ENCODE assay signal across 18 cellular contexts in the genomic region with DNA sequence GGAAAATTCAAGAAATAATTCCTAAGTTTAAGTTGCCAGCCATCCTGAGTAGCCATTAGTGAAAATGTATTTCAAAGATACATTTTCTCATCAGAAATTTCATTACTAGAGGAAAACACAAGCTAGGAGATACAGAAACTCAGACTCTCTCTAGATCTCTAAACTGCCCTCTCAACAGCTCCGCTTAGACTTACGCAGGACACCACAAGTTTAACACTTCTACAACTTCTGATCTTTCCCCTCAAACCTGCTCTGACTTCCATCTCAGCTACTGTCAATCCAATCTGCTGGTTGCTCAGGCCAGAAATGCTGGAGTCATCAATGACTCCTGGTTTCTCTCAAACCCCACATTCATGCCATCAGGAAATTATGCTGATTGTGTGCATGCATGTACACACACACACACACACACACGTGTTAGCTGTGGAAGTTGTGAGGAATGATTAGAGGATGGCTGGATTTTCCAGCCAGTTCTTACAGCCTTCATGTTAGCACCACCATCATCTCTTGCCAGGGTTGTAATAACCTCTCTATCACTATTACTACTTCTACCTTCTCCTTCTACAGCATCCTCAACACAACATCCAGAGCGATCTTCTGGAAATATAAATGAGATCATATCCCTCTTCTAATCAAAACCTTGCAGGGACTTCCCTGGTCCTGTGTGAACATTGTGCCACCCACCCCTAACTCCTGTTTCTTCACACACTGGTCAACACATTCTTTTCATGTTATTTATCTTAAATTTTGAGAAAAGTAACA.
"Had no signal": no experiment of that assay in that cellular context is flagged by ENCODE, and none has a peak within 500 bp of the region (broad histone marks: within the 10 kb centered on the region; RNA-seq: fewer than 3 reads in every experiment).

No MANE protein-coding gene starts in this region.

- H3K4me2 ChIP-seq: smooth muscle cell had no signal

- ATAC-seq: esophagus mucosa, left colon, right lobe of liver had no signal

- H3K27me3 Mint-ChIP-seq: activated T-cell treated with anti-CD3 and anti-CD28 coated beads, Interleukin-2, amount 50 U/mL, for 24 hours; stimulated activated naive CD8-positive, alpha-beta T cell treated with anti-CD3 and anti-CD28 coated beads, Interleukin-15, Interleukin-2, amounts not matched to agents 100 ng/mL and 50 ng/mL, for 24 hours had no signal

- H3K4me1 ChIP-seq: adrenal gland had no signal

- FAIRE-seq: endometrium had no signal

- H3K4me3 Mint-ChIP-seq: activated T-cell treated with anti-CD3 and anti-CD28 coated beads, Interleukin-2, amount 50 U/mL, for 24 hours; stimulated activated naive CD8-positive, alpha-beta T cell treated with anti-CD3 and anti-CD28 coated beads, Interleukin-15, Interleukin-2, amounts not matched to agents 100 ng/mL and 50 ng/mL, for 24 hours had no signal

- H3K9me3 ChIP-seq: adrenal gland, ovary, right lobe of liver, upper lobe of left lung had no signal

- DNase-seq: activated CD4-positive, alpha-beta T cell treated with anti-CD3 and anti-CD28 coated beads for 48 hours; activated T-cell treated with anti-CD3 and anti-CD28 coated beads, Interleukin-2, amount 50 U/mL, for 24 hours; adrenal gland; left colon; midbrain; ovary; right lobe of liver; stimulated activated CD4-positive, alpha-beta T cell treated with anti-CD3 and anti-CD28 coated beads, Interleukin-4, amount 100 ng/mL, for 4 hours; stimulated activated CD8-positive, alpha-beta memory T cell treated with anti-CD3 and anti-CD28 coated beads, Interleukin-4, amount 100 ng/mL, for 48 hours; upper lobe of left lung; WERI-Rb-1 had no signal

- H3K27ac ChIP-seq: adrenal gland, cardiac muscle cell, ovary, right lobe of liver, SK-N-MC, upper lobe of left lung, WERI-Rb-1 had no signal

- H3K4me3 ChIP-seq: adrenal gland, cardiac muscle cell, lung, ovary, right lobe of liver, SK-N-MC, smooth muscle cell, upper lobe of left lung had no signal
